1 cellular context compared by ENCODE assay signal in the genomic region with DNA sequence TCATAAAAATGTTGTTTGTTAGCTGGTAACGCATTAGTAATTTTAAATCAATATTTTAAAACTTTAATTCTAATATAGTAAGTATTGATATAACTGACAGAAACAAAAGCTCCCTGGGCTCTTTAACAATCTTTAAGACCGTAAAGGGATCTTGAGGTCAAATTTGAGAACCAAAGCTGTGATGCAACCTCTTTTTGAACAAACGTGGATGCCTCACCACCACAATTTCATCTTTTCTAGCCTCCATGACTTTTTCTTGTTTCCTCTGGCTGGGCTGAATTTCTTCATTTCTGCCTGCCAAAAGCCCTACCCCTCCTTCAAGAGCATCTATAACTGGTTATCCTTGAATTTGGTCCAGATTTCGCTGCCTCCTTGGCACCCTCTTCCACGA.
TF ChIP-seq lines count a peak whose summit lies in the region.

No MANE protein-coding gene starts in this region.

TF ChIP-seq in HepG2, 621 proteins besides CTCF, POLR2A, EP300 and RAD21 (continued from another document):
- TF ChIP-seq, protein P1, sequence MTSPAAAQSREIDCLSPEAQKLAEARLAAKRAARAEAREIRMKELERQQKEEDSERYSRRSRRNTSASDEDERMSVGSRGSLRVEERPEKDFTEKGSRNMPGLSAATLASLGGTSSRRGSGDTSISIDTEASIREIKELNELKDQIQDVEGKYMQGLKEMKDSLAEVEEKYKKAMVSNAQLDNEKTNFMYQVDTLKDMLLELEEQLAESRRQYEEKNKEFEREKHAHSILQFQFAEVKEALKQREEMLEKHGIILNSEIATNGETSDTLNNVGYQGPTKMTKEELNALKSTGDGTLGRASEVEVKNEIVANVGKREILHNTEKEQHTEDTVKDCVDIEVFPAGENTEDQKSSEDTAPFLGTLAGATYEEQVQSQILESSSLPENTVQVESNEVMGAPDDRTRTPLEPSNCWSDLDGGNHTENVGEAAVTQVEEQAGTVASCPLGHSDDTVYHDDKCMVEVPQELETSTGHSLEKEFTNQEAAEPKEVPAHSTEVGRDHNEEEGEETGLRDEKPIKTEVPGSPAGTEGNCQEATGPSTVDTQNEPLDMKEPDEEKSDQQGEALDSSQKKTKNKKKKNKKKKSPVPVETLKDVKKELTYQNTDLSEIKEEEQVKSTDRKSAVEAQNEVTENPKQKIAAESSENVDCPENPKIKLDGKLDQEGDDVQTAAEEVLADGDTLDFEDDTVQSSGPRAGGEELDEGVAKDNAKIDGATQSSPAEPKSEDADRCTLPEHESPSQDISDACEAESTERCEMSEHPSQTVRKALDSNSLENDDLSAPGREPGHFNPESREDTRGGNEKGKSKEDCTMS (CRISPR knock-in tag; conservative IDR thresholded peaks at IDR 0.05), result 0 out of 2 replicates have a peak, but pooled peaks have one; percentile 39
- 0 out of 2 replicates have a peak, but pooled peaks have one; percentile 56 for TF ChIP-seq THYN1 (CRISPR knock-in tag; IDR thresholded peaks at IDR 0.05; ENCODE audit: borderline replicate concordance, low read depth)
- no peak for TF ChIP-seq ZNF644 (CRISPR knock-in tag; IDR thresholded peaks at IDR 0.05; ENCODE audit: low read depth)
- no peak for TF ChIP-seq FOXA1 (IDR thresholded peaks at IDR 0.05)
- no peak for TF ChIP-seq FOXA1 (CRISPR knock-in tag; IDR thresholded peaks at IDR 0.05)
- no peak for TF ChIP-seq SPEN (CRISPR knock-in tag; IDR thresholded peaks at IDR 0.05; ENCODE audit: low read depth)
- 0 out of 2 replicates have a peak, but pooled peaks have one; percentile 22 for TF ChIP-seq EHMT2 (IDR thresholded peaks at IDR 0.05; ENCODE audit: borderline replicate concordance, low read depth, low read length)
- no peak for TF ChIP-seq KAT7 (CRISPR knock-in tag; IDR thresholded peaks at IDR 0.05; ENCODE audit: borderline replicate concordance)
